In genomic region chr17:73304971-73305786, GRCh38 we compare ENCODE assay signal across 8 cellular contexts. TPM values are rescaled to one million over a fixed set of nuclear protein-coding genes. Genes with fewer than 3 reads are reported as not detected.
DNase-seq lines count a peak whose midpoint lies in the region; ATAC-seq, FAIRE-seq and TF ChIP-seq lines count a peak whose summit lies in the region.

No MANE protein-coding gene starts in this region.

- H3K27ac ChIP-seq in HepG2 (ENCODE audit: extremely low read length, insufficient read depth, low read length), result no peak overlapping the region
- H3K27ac ChIP-seq in tibial nerve, result peak overlapping the region; percentile 87 to 99 (median 99)

- ATAC-seq in HepG2, result 0 out of 3 replicates have a peak, but pooled peaks have one; percentile 5
- ATAC-seq in HG03095 (IDR thresholded peaks at IDR 0.05; ENCODE audit: unreplicated experiment), result no peak
- ATAC-seq in GM19351 (IDR thresholded peaks at IDR 0.05; ENCODE audit: unreplicated experiment), result no peak

- H2AFZ ChIP-seq in HepG2 (ENCODE audit: low read length), result no peak overlapping the region

- H4K20me1 ChIP-seq in HepG2 (ENCODE audit: insufficient read depth, low read length), result peaks cover 52% of the 10 kb centered on the region

- TF ChIP-seq EP300 in HepG2 (IDR thresholded peaks at IDR 0.05; ENCODE audit: low read depth in 2 of 2, low read length in 2 of 2) (no peak), HepG2 (CRISPR knock-in tag; IDR thresholded peaks at IDR 0.05; ENCODE audit: borderline replicate concordance) (no peak), tibial nerve (IDR thresholded peaks at IDR 0.05) (peak in 1 of 2 donors; percentile 82)

- FAIRE-seq in HepG2 (lab: Jason Lieb, UNC), result no peak

- POLR2A ChIA-PET in HepG2 (lab: Yijun Ruan, JAX), result interaction anchor here (8.2 kb wide), 1 partner anchor 43 kb away, joined by 204 read pairs; the partner anchor contains the start of gene CPSF4L

- peaks cover 85% of the 10 kb centered on the region for H3K4me1 ChIP-seq in HepG2 (ENCODE audit: insufficient read depth, low read length)
- peaks cover 3 to 94% (median 77%) of the 10 kb centered on the region in 4 donors for H3K4me1 ChIP-seq in tibial nerve

- H3K36me3 ChIP-seq in HepG2 (replicated peaks in 1 of 2; ENCODE audit: control insufficient read depth in 1 of 2, insufficient read depth in 2 of 2, low read length in 2 of 2), result peaks cover 5 to 11% of the 10 kb centered on the region in 2 experiments; a peak in 3 of 5 replicates
- H3K36me3 ChIP-seq in tibial nerve, result no peaks in the 10 kb centered on the region

- DNase-seq in ELR (ENCODE audit: low read depth) (peak; percentile 98), NCI-H226 (peak; percentile 90), cerebellar cortex (ENCODE audit: low spot score) (peak; percentile 60), HepG2 (ENCODE audit: low spot score) (no peak), tibial nerve (ENCODE audit: low spot score in 2 of 2) (no peak)
- DNase-seq in stimulated activated CD8-positive, alpha-beta memory T cell treated with anti-CD3 and anti-CD28 coated beads, Interleukin-4, amount 100 ng/mL, for 48 hours, result no peak

- in situ Hi-C loops in HepG2 (cut with HindIII; ENCODE audit: extremely low pct_ligation_motif_present, low pct_unique_long_range_greater_than_20kb), result no loop called here

- 84% methylated on average over 15 of the region's 16 CpGs for WGBS in HepG2 (ENCODE audit: low lambda C conversion rate)
- WGBS in tibial nerve, 2 donors, result 12 to 20% methylated on average over 14 to 15 of the region's 16 CpGs

- TF ChIP-seq RAD21 in HepG2 (CRISPR knock-in tag; IDR thresholded peaks at IDR 0.05), result no peak

- CTCF ChIA-PET in HepG2 (lab: Yijun Ruan, JAX; ENCODE audit: low intra/inter-chr PET ratio, low total read pairs), result no interaction called here

- TF ChIP-seq POLR2A in HepG2 (IDR thresholded peaks at IDR 0.05; ENCODE audit: insufficient read depth in 1 of 2, low read depth in 2 of 2, low read length in 2 of 2) (no peak), tibial nerve (IDR thresholded peaks at IDR 0.05) (no peak)

- TF ChIP-seq CTCF in HepG2 (CRISPR knock-in tag; IDR thresholded peaks at IDR 0.05) (peak; percentile 22; the same call in 1 of the 2 replicates), tibial nerve (IDR thresholded peaks at IDR 0.05) (peak; percentile 16 to 60 (median 31))

- BruUV-seq in HepG2 (replicated peaks; lab: Mats Ljungman, UMichigan), result no TSS peak

- no peak overlapping the region for H3K9ac ChIP-seq in HepG2 (ENCODE audit: insufficient read depth, low read depth, low read length)

- H3K9me3 ChIP-seq in HepG2 (ENCODE audit: low read length) (no peaks in the 10 kb centered on the region), tibial nerve (no peaks in the 10 kb centered on the region)

- peaks cover 90% of the 10 kb centered on the region for H3K79me2 ChIP-seq in HepG2 (ENCODE audit: insufficient read depth, low read length)

- intact Hi-C loops in HepG2 (cut with micrococcal nuclease; ENCODE audit: unreplicated experiment), result no loop called here

- peak overlapping the region; percentile 21; the same call in 1 of the 2 replicates for H3K4me2 ChIP-seq in HepG2 (ENCODE audit: low read depth, low read length)

- no peaks in the 10 kb centered on the region; a peak in 1 of 5 replicates for H3K27me3 ChIP-seq in HepG2 (ENCODE audit: control insufficient read depth in 1 of 2, insufficient read depth in 2 of 2, low read length in 2 of 2)
- no peaks in the 10 kb centered on the region for H3K27me3 ChIP-seq in tibial nerve

- H3K4me3 ChIP-seq in HepG2 (replicated peaks in 1 of 3; ENCODE audit: insufficient read depth in 1 of 3, low read depth in 2 of 3, low read length in 3 of 3), result peak overlapping the region in 1 of 3 experiments; percentile 22; a peak in 1 of 6 replicates
- H3K4me3 ChIP-seq in tibial nerve, result peak overlapping the region; percentile 22 to 54 (median 36)

TF ChIP-seq in HepG2, 621 proteins besides CTCF, POLR2A, EP300 and RAD21 (continues in another document):
- TF ChIP-seq ZNF687 (CRISPR knock-in tag; IDR thresholded peaks at IDR 0.05), result peak; percentile 62
- 0 out of 2 replicates have a peak, but pooled peaks have one; percentile 22 for TF ChIP-seq RBFOX2 (IDR thresholded peaks at IDR 0.05; ENCODE audit: low read depth, low read length)

RNA-seq across cellular contexts. Expression of gene CDC42EP4, which starts 6.6 kb away (rescaled TPM):
- total RNA-seq in HepG2 (2016; rRNA removed; fragmentation: Illumina TruSeq; extraction: Trizol) (54.0 and 55.0 TPM in 2 replicates), tibial nerve (100 to 1,000 TPM in 3 of 4 donors, 10 to 100 TPM in 1; 93.3 to 121 (median 117) TPM)
- 13.5 and 14.9 TPM in 2 replicates for total RNA-seq in HepG2 (2016; cell fraction: cytosol; rRNA removed; fragmentation: Illumina TruSeq; extraction: Trizol; ENCODE audit: low read depth)
- total RNA-seq in HepG2 (2016; cell fraction: insoluble cytoplasmic fraction; rRNA removed; fragmentation: Illumina TruSeq; extraction: Trizol), result 45.9 and 55.1 TPM in 2 replicates
- 45.7 and 51.9 TPM in 2 replicates for total RNA-seq in HepG2 (2016; cell fraction: membrane; rRNA removed; fragmentation: Illumina TruSeq; extraction: Trizol)
- 34.9 and 36.1 TPM in 2 replicates for total RNA-seq in HepG2 (2016; cell fraction: nucleus; rRNA removed; fragmentation: Illumina TruSeq; extraction: Trizol)
- polyA plus RNA-seq in HepG2 (2011; rRNA removed), result 19.0 and 21.7 TPM in 2 replicates
- 16.2 and 20.1 TPM in 2 replicates for polyA plus RNA-seq in HepG2 (2011; cell fraction: cytosol; rRNA removed)
- polyA plus RNA-seq in HepG2 (2011; cell fraction: nucleus; rRNA removed), result 18.6 and 24.3 TPM in 2 replicates
- 18.4 and 22.4 TPM in 2 replicates for polyA plus RNA-seq in HepG2 (2012)
- polyA plus RNA-seq in HepG2 (2016; cell fraction: cytosol; fragmentation: Illumina TruSeq; extraction: Trizol; ENCODE audit: low read depth), result 11.7 and 14.2 TPM in 2 replicates
- polyA plus RNA-seq in HepG2 (2016; cell fraction: insoluble cytoplasmic fraction; fragmentation: Illumina TruSeq; extraction: Trizol; ENCODE audit: low read depth), result 58.7 and 66.8 TPM in 2 replicates
- polyA plus RNA-seq in HepG2 (2016; cell fraction: membrane; fragmentation: Illumina TruSeq; extraction: Trizol; ENCODE audit: low read depth), result 37.7 and 41.8 TPM in 2 replicates
- polyA plus RNA-seq in HepG2 (2016; cell fraction: nucleus; fragmentation: Illumina TruSeq; extraction: Trizol; ENCODE audit: insufficient read depth, low read depth), result 41.4 and 43.9 TPM in 2 replicates
- polyA minus RNA-seq in HepG2 (2011; rRNA and poly(A)+ RNA removed; ENCODE audit: low replicate concordance), result 68.4 and 91.9 TPM in 2 replicates
- polyA minus RNA-seq in HepG2 (2011; cell fraction: cytosol; rRNA and poly(A)+ RNA removed), result 25.3 and 26.4 TPM in 2 replicates
- polyA minus RNA-seq in HepG2 (2011; cell fraction: nucleus; rRNA and poly(A)+ RNA removed), result 32.3 and 36.9 TPM in 2 replicates

RNA-seq across cellular contexts. Expression of gene CPSF4L, which starts 43.5 kb away (rescaled TPM):
- 0.73 and 0.94 TPM in 2 replicates for total RNA-seq in HepG2 (2016; rRNA removed; fragmentation: Illumina TruSeq; extraction: Trizol)
- 1.3 and 1.5 TPM in 2 replicates for total RNA-seq in HepG2 (2016; cell fraction: cytosol; rRNA removed; fragmentation: Illumina TruSeq; extraction: Trizol; ENCODE audit: low read depth)
- 0.76 and 1.1 TPM in 2 replicates for total RNA-seq in HepG2 (2016; cell fraction: insoluble cytoplasmic fraction; rRNA removed; fragmentation: Illumina TruSeq; extraction: Trizol)
- 1.3 and 1.5 TPM in 2 replicates for total RNA-seq in HepG2 (2016; cell fraction: membrane; rRNA removed; fragmentation: Illumina TruSeq; extraction: Trizol)
- 0.99 and 1.5 TPM in 2 replicates for total RNA-seq in HepG2 (2016; cell fraction: nucleus; rRNA removed; fragmentation: Illumina TruSeq; extraction: Trizol)
- 1.2 and 1.6 TPM in 2 replicates for polyA plus RNA-seq in HepG2 (2011; rRNA removed)
- 0.32 and 0.70 TPM in 2 replicates for polyA plus RNA-seq in HepG2 (2011; cell fraction: cytosol; rRNA removed)
- 0.21 TPM in 1 of 2 replicates, not detected in the other for polyA plus RNA-seq in HepG2 (2011; cell fraction: nucleus; rRNA removed)
- polyA plus RNA-seq in HepG2 (2012), result 0.25 and 0.48 TPM in 2 replicates
- 0.86 and 1.8 TPM in 2 replicates for polyA plus RNA-seq in HepG2 (2016; cell fraction: cytosol; fragmentation: Illumina TruSeq; extraction: Trizol; ENCODE audit: low read depth)
- polyA plus RNA-seq in HepG2 (2016; cell fraction: insoluble cytoplasmic fraction; fragmentation: Illumina TruSeq; extraction: Trizol; ENCODE audit: low read depth), result 0.60 and 1.3 TPM in 2 replicates
- 1.3 and 1.5 TPM in 2 replicates for polyA plus RNA-seq in HepG2 (2016; cell fraction: membrane; fragmentation: Illumina TruSeq; extraction: Trizol; ENCODE audit: low read depth)
- not detected in 2 replicates for polyA plus RNA-seq in HepG2 (2016; cell fraction: nucleus; fragmentation: Illumina TruSeq; extraction: Trizol; ENCODE audit: insufficient read depth, low read depth)
- 0.42 TPM in 1 of 2 replicates, not detected in the other for polyA minus RNA-seq in HepG2 (2011; rRNA and poly(A)+ RNA removed; ENCODE audit: low replicate concordance)
- not detected in 2 replicates for polyA minus RNA-seq in HepG2 (2011; cell fraction: cytosol; rRNA and poly(A)+ RNA removed)
- 1.3 TPM in 1 of 2 replicates, not detected in the other for polyA minus RNA-seq in HepG2 (2011; cell fraction: nucleus; rRNA and poly(A)+ RNA removed)
- not detected for total RNA-seq in tibial nerve

Comparison
In these comparisons a context has a peak if more than half of its experiments do, and no peak if none do; other contexts are left out.
1. DNase-seq: peak in ELR (single experiment), NCI-H226 (single experiment) and cerebellar cortex (single experiment); none in HepG2 (single experiment), tibial nerve (0 of 2) and stimulated activated CD8-positive, alpha-beta memory T cell treated with anti-CD3 and anti-CD28 coated beads, Interleukin-4, amount 100 ng/mL, for 48 hours (single experiment).